In the genomic region with DNA sequence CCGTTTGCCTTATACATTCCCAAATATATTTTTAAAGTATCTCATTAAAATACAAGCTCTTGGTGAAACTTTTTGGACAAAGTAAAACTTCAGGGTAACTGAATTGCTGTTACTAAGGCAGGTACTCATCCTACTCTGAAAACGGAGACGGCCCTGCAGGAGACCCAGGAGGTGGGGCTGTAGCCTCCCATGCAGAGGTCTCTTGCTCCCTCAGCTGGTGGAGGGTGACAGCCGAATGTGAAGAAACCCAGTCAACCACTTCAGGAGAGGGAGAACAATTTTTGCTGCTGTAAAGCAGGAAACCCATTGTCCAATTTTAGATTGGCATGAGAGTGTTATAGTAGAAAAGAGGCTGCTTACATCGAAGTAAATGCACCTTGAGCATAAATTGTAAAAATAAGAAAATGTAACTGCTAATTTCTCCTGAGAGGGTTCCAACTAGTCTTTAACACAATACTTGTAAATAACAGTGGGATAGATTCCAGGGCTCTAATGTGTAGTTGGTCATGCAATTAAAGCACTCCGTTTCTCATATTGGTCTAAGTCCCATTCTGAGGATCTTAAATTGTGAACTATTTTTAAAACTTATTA, we compare ENCODE assay signal across 7 cellular contexts. TPM values are rescaled to one million over a fixed set of nuclear protein-coding genes. Genes with fewer than 3 reads are reported as not detected.
DNase-seq lines count a peak whose midpoint lies in the region; ATAC-seq and TF ChIP-seq lines count a peak whose summit lies in the region.
"Not testable (repeated sequence)": the region's sequence is repeated elsewhere in the genome, so short reads cannot be mapped to it uniquely, and the experiment has no call there.

No MANE protein-coding gene starts in this region.

- not testable (repeated sequence) for H2AFZ ChIP-seq in SU-DHL-6 (ENCODE audit: low read depth, low read length, severe bottlenecking)

- H3F3A ChIP-seq in SU-DHL-6 (ENCODE audit: insufficient read depth) = not testable (repeated sequence)

- not testable (repeated sequence) for H4K20me1 ChIP-seq in SU-DHL-6 (ENCODE audit: low read depth, low read length)

- ATAC-seq in GM18505 (IDR thresholded peaks at IDR 0.05; ENCODE audit: unreplicated experiment) (peak; percentile 87), HG02852 (IDR thresholded peaks at IDR 0.05; ENCODE audit: unreplicated experiment) (peak; percentile 92)

- not testable (repeated sequence) for H3K9ac ChIP-seq in SU-DHL-6 (ENCODE audit: low read length)

- H3K9me2 ChIP-seq in SU-DHL-6 (replicated peaks; ENCODE audit: insufficient read depth, low read length) = not testable (repeated sequence)

- intact Hi-C loops in activated naive CD4-positive, alpha-beta T cell treated with anti-CD3 and anti-CD28 coated beads for 36 hours (cut with micrococcal nuclease) = loop anchor here (1.0 kb wide), 1 partner anchor 8 kb away; the partner anchor contains the start of gene BDP1
- intact Hi-C loops in posterior cingulate gyrus (cut with DNase I) = not testable (repeated sequence)

- H3K27ac Mint-ChIP-seq in activated naive CD4-positive, alpha-beta T cell treated with anti-CD3 and anti-CD28 coated beads for 36 hours = not testable (repeated sequence)

- not testable (repeated sequence) for H3K27ac ChIP-seq in SU-DHL-6 (ENCODE audit: low read depth, low read length)

- H3K36me3 ChIP-seq in SU-DHL-6 (ENCODE audit: low read length) = not testable (repeated sequence)

- peak; percentile 15 for DNase-seq in NCI-H1436 treated with DMSO at 0.1 percent for 48 hours (lab: John Stamatoyannopoulos, UW)
- DNase-seq in activated naive CD4-positive, alpha-beta T cell treated with anti-CD3 and anti-CD28 coated beads for 36 hours = peak; percentile 71
- DNase-seq in glomerular visceral epithelial cell (ENCODE audit: extremely low spot score) = peak; percentile 53
- peak; percentile 34 to 94 (median 65) for DNase-seq in posterior cingulate gyrus

- H3K9me3 Mint-ChIP-seq in activated naive CD4-positive, alpha-beta T cell treated with anti-CD3 and anti-CD28 coated beads for 36 hours = not testable (repeated sequence)

- not testable (repeated sequence) for H3K27me3 ChIP-seq in SU-DHL-6 (ENCODE audit: low read length)

- H3K36me3 Mint-ChIP-seq in activated naive CD4-positive, alpha-beta T cell treated with anti-CD3 and anti-CD28 coated beads for 36 hours (ENCODE audit: low read depth) = not testable (repeated sequence)

- not testable (repeated sequence) for H3K9me3 ChIP-seq in SU-DHL-6 (ENCODE audit: insufficient read depth, low read length)

- TF ChIP-seq CTCF in SU-DHL-6 (IDR thresholded peaks at IDR 0.05; ENCODE audit: insufficient read depth, low read length, poor library complexity, severe bottlenecking) = peak; percentile 21

- CTCF ChIA-PET in activated naive CD4-positive, alpha-beta T cell treated with anti-CD3 and anti-CD28 coated beads for 36 hours (lab: Charles Lee) = not testable (repeated sequence)

- H3K4me3 Mint-ChIP-seq in activated naive CD4-positive, alpha-beta T cell treated with anti-CD3 and anti-CD28 coated beads for 36 hours = not testable (repeated sequence)

- not testable (repeated sequence) for H3K4me3 ChIP-seq in SU-DHL-6 (ENCODE audit: insufficient read depth, low read length, poor library complexity, severe bottlenecking)

- H3K27me3 Mint-ChIP-seq in activated naive CD4-positive, alpha-beta T cell treated with anti-CD3 and anti-CD28 coated beads for 36 hours (ENCODE audit: low read depth) = peaks cover 23% of the 10 kb centered on the region

- peak overlapping the region; percentile 53 for H3K4me2 ChIP-seq in SU-DHL-6 (ENCODE audit: low read depth, low read length, poor library complexity, severe bottlenecking)

- not testable (repeated sequence) for TF ChIP-seq POLR2A in GM18505 (IDR thresholded peaks at IDR 0.05; ENCODE audit: borderline replicate concordance, extremely low read depth, insufficient read depth, insufficient read length)

- H3K79me2 ChIP-seq in SU-DHL-6 (ENCODE audit: insufficient read depth, low read length) = not testable (repeated sequence)

- peaks cover 14% of the 10 kb centered on the region for H3K4me1 Mint-ChIP-seq in activated naive CD4-positive, alpha-beta T cell treated with anti-CD3 and anti-CD28 coated beads for 36 hours (ENCODE audit: low read depth)

RNA-seq across cellular contexts. Expression of gene BDP1, which starts 8.1 kb away (rescaled TPM):
- total RNA-seq in activated naive CD4-positive, alpha-beta T cell treated with anti-CD3 and anti-CD28 coated beads for 36 hours = 10 to 100 TPM; 20.6 to 20.8 TPM

Comparison
In these comparisons a context has a peak if more than half of its experiments do, and no peak if none do; other contexts are left out.
1. DNase-seq: peak in every context shown above with its lines; median percentile 71 in activated naive CD4-positive, alpha-beta T cell treated with anti-CD3 and anti-CD28 coated beads for 36 hours; 65 in posterior cingulate gyrus; 53 in glomerular visceral epithelial cell; 15 in NCI-H1436 treated with DMSO at 0.1 percent for 48 hours.